In the genomic region with DNA sequence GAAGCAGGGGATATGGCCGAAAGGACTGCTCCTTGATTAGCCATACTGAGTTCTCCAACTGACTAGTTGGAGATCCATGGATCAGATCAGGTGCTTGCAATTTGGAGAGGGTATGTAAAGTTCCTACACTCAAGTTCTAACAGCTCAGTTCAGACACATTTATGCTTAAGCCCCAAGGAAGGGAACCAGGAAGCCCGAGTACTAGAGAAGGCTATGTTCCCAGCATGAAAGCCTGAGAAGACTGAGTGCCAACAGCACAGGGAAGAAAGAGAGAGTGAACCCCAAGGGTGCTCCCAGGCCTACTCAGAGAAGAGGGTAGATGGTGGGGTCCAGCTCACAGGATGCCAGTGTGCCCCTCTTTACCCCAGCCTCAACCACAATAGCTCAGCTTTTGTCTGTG, we compare ENCODE assay signal across 18 cellular contexts. TPM values are rescaled to one million over a fixed set of nuclear protein-coding genes. Genes with fewer than 3 reads are reported as not detected.
DNase-seq lines count a peak whose midpoint lies in the region; ATAC-seq and TF ChIP-seq lines count a peak whose summit lies in the region.
"Had no signal": no experiment of that assay in that cellular context is flagged by ENCODE, and none has a peak within 500 bp of the region (broad histone marks: within the 10 kb centered on the region; RNA-seq: fewer than 3 reads in every experiment).

No MANE protein-coding gene starts in this region.

- no peaks in the 10 kb centered on the region for H3K9me3 Mint-ChIP-seq in CD8-positive, alpha-beta memory T cell
- H3K9me3 Mint-ChIP-seq: CD4-positive, alpha-beta memory T cell had no signal

- H3K79me2 ChIP-seq in osteoblast (ENCODE audit: insufficient read depth, low read length): no peaks in the 10 kb centered on the region

- H2AFZ ChIP-seq in osteoblast (ENCODE audit: low read length): peak overlapping the region; percentile 1

- H4K20me1 ChIP-seq in osteoblast (ENCODE audit: insufficient read depth, low read length): no peaks in the 10 kb centered on the region

- no peaks in the 10 kb centered on the region for H3K27me3 ChIP-seq in heart right ventricle
- H3K27me3 ChIP-seq in osteoblast (ENCODE audit: insufficient read depth, low read length): no peaks in the 10 kb centered on the region
- H3K27me3 ChIP-seq in upper lobe of right lung: no peaks in the 10 kb centered on the region
- no peaks in the 10 kb centered on the region for H3K27me3 ChIP-seq in CD8-positive, alpha-beta memory T cell (ENCODE audit: insufficient read depth, low read length, poor library complexity, severe bottlenecking)
- H3K27me3 ChIP-seq: BE2C had no signal

- no peaks in the 10 kb centered on the region for H3K36me3 Mint-ChIP-seq in CD8-positive, alpha-beta memory T cell
- H3K36me3 Mint-ChIP-seq: CD4-positive, alpha-beta memory T cell had no signal

- ATAC-seq in heart right ventricle: peak in 1 of 8 donors; percentile 25
- no peak for ATAC-seq in left cardiac atrium
- peak; percentile 43 for ATAC-seq in upper lobe of right lung
- ATAC-seq: PC-3 had no signal

- H3K4me1 Mint-ChIP-seq in CD8-positive, alpha-beta memory T cell: no peaks in the 10 kb centered on the region
- H3K4me1 Mint-ChIP-seq: CD4-positive, alpha-beta memory T cell had no signal

- TF ChIP-seq CTCF in heart right ventricle (IDR thresholded peaks at IDR 0.05): no peak
- no peak for TF ChIP-seq CTCF in osteoblast (IDR thresholded peaks at IDR 0.05; ENCODE audit: extremely low read depth, low read depth, low read length)
- TF ChIP-seq CTCF in upper lobe of right lung (IDR thresholded peaks at IDR 0.05): no peak

- H3K36me3 ChIP-seq in heart right ventricle (no peaks in the 10 kb centered on the region), osteoblast (ENCODE audit: insufficient read depth, low read length) (no peaks in the 10 kb centered on the region), upper lobe of right lung (no peaks in the 10 kb centered on the region)
- H3K36me3 ChIP-seq in CD8-positive, alpha-beta memory T cell (ENCODE audit: insufficient read depth, low read length): no peaks in the 10 kb centered on the region
- H3K36me3 ChIP-seq: BE2C had no signal

- CTCF ChIA-PET in CD8-positive, alpha-beta memory T cell (lab: Charles Lee): no interaction called here

- peak overlapping the region in 1 of 8 donors; percentile 22 for H3K27ac Mint-ChIP-seq in CD8-positive, alpha-beta memory T cell
- H3K27ac Mint-ChIP-seq: CD4-positive, alpha-beta memory T cell had no signal

- DNase-seq in heart right ventricle (no peak), left cardiac atrium (no peak), osteoblast (ENCODE audit: insufficient read length, low spot score, missing footprints) (no peak), upper lobe of right lung (no peak), SW480 (ENCODE audit: low spot score) (no peak)
- no peak for DNase-seq in CD8-positive, alpha-beta memory T cell
- DNase-seq: BE2C; CD4-positive, alpha-beta memory T cell; DMS79; MM.1S; NCI-H1092; NCI-H146; NCI-H2029 treated with DMSO at 0.1 percent for 48 hours; NCI-H2171; NCI-H526; PC-3 had no signal

- H3K27ac ChIP-seq in heart right ventricle: peak overlapping the region in 8 of 10 donors; percentile 12 to 73 (median 40)
- peak overlapping the region; percentile 15 for H3K27ac ChIP-seq in cingulate gyrus (ENCODE audit: low read depth, low read length)
- no peak overlapping the region for H3K27ac ChIP-seq in osteoblast (ENCODE audit: low read depth, low read length)
- peak overlapping the region; percentile 32 for H3K27ac ChIP-seq in upper lobe of right lung
- no peak overlapping the region for H3K27ac ChIP-seq in CD8-positive, alpha-beta memory T cell (ENCODE audit: low read depth, low read length)
- H3K27ac ChIP-seq: RWPE1 had no signal

- no peak overlapping the region for H3K4me2 ChIP-seq in osteoblast (ENCODE audit: insufficient read depth, low read length)

- WGBS in heart right ventricle, 2 donors: 49 to 75% methylated on average over 2 of the region's 2 CpGs

- peaks cover 7 to 22% of the 10 kb centered on the region in 2 donors for H3K27me3 Mint-ChIP-seq in CD8-positive, alpha-beta memory T cell

- no peaks in the 10 kb centered on the region for H3K9me3 ChIP-seq in heart right ventricle
- H3K9me3 ChIP-seq in osteoblast (ENCODE audit: low read depth, low read length): no peaks in the 10 kb centered on the region
- H3K9me3 ChIP-seq in upper lobe of right lung: no peaks in the 10 kb centered on the region
- no peaks in the 10 kb centered on the region for H3K9me3 ChIP-seq in CD8-positive, alpha-beta memory T cell (ENCODE audit: low read length)
- H3K9me3 ChIP-seq: BE2C had no signal

- H3K4me3 ChIP-seq in heart right ventricle (no peak overlapping the region), osteoblast (ENCODE audit: insufficient read depth, low read length) (no peak overlapping the region), upper lobe of right lung (no peak overlapping the region)
- no peak overlapping the region for H3K4me3 ChIP-seq in CD8-positive, alpha-beta memory T cell (ENCODE audit: low read length)

- H3K4me1 ChIP-seq in heart right ventricle: peaks cover 11 to 80% (median 57%) of the 10 kb centered on the region in 9 donors
- H3K4me1 ChIP-seq in osteoblast (ENCODE audit: insufficient read depth, low read length): no peaks in the 10 kb centered on the region
- peaks cover 21% of the 10 kb centered on the region for H3K4me1 ChIP-seq in upper lobe of right lung
- H3K4me1 ChIP-seq in CD8-positive, alpha-beta memory T cell (ENCODE audit: insufficient read depth, low read length): no peaks in the 10 kb centered on the region
- H3K4me1 ChIP-seq: BE2C had no signal

- intact Hi-C loops in heart right ventricle (cut with DNase I) (no loop called here), left cardiac atrium (cut with DNase I) (no loop called here), upper lobe of right lung (cut with DNase I) (no loop called here)

- no peak overlapping the region for H3K4me3 Mint-ChIP-seq in CD8-positive, alpha-beta memory T cell
- H3K4me3 Mint-ChIP-seq: CD4-positive, alpha-beta memory T cell had no signal

- POLR2A ChIA-PET in CD8-positive, alpha-beta memory T cell (lab: Charles Lee): no interaction called here

RNA-seq across cellular contexts. Expression of a gene that starts 16.1 kb away (rescaled TPM):
- total RNA-seq in heart right ventricle (100 to 1,000 TPM; 366 to 643 (median 507) TPM), left cardiac atrium (100 to 1,000 TPM; 329 to 332 TPM), osteoblast (249 and 250 TPM in 2 replicates), upper lobe of right lung (813 TPM)
- polyA plus RNA-seq in heart right ventricle: 100 to 1,000 TPM in 1 of 2 donors, 10 to 100 TPM in 1; 91.1 to 142 TPM
- 10 to 100 TPM; 38.4 to 38.5 TPM for total RNA-seq in CD8-positive, alpha-beta memory T cell
- polyA plus RNA-seq in CD8-positive, alpha-beta memory T cell: 49.2 TPM

Comparison
In these comparisons a context has a peak if more than half of its experiments do, and no peak if none do; other contexts are left out.
1. H3K27ac ChIP-seq: peak in heart right ventricle (8 of 10), cingulate gyrus (single experiment) and upper lobe of right lung (single experiment); none in osteoblast (single experiment) and CD8-positive, alpha-beta memory T cell (single experiment).